10 cellular contexts compared by ENCODE assay signal in the genomic region with DNA sequence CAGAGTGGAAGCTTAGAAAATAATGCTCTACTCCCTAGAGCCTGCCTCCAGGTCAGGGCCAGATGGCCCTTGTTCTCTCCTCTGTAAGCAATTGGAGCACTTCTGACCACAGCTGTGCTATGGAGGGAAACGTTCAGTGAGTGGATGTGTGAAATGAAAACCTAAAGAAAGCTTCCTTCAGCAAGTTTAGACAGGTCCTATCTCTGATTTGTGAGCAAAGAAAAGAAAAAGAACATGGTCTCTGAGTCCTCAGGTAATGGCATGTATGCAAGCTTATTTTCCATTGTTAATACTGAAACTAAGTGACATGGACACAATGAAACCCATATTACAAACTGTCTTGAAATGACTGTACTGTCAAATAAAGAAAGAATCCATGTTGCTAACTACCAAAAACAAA.
DNase-seq lines count a peak whose midpoint lies in the region; ATAC-seq, FAIRE-seq and TF ChIP-seq lines count a peak whose summit lies in the region.
"Had no signal": no experiment of that assay in that cellular context is flagged by ENCODE, and none has a peak within 500 bp of the region (broad histone marks: within the 10 kb centered on the region; RNA-seq: fewer than 3 reads in every experiment).

No MANE protein-coding gene starts in this region.

- no peak overlapping the region for H3K4me2 ChIP-seq in KMS-11

- H3K9ac ChIP-seq in KMS-11, result no peak overlapping the region

- no peaks in the 10 kb centered on the region for H3K36me3 ChIP-seq in KMS-11 (ENCODE audit: insufficient read depth)
- H3K36me3 ChIP-seq: right lobe of liver, uterus had no signal

- no peak overlapping the region for H3K4me3 ChIP-seq in KMS-11 (IDR thresholded peaks at IDR 0.05; ENCODE audit: insufficient read depth, low read depth, low read length)
- H3K4me3 ChIP-seq: right lobe of liver, uterus had no signal

- TF ChIP-seq CTCF in KMS-11 (conservative IDR thresholded peaks at IDR 0.05; ENCODE audit: low read depth, low read length), result no peak

- no peaks in the 10 kb centered on the region for H3K79me2 ChIP-seq in KMS-11 (ENCODE audit: insufficient read depth, low read depth)

- H3K27me3 ChIP-seq in KMS-11 (ENCODE audit: insufficient read depth, low read depth), result no peaks in the 10 kb centered on the region
- H3K27me3 ChIP-seq: right lobe of liver, uterus had no signal

- no peaks in the 10 kb centered on the region for H3K4me1 ChIP-seq in KMS-11 (ENCODE audit: low read depth, poor library complexity, severe bottlenecking)
- H3K4me1 ChIP-seq: right lobe of liver, uterus had no signal

- H4K20me1 ChIP-seq in KMS-11 (ENCODE audit: insufficient read depth), result no peaks in the 10 kb centered on the region

- FAIRE-seq in GM12891 (lab: Jason Lieb, UNC), result no peak

- no peak for TF ChIP-seq POLR2A in GM12891 (IDR thresholded peaks at IDR 0.05; ENCODE audit: low read depth, low read length)

- ATAC-seq in GM19468 (IDR thresholded peaks at IDR 0.05; ENCODE audit: extremely low read depth, unreplicated experiment), result peak; percentile 69
- peak; percentile 97 for ATAC-seq in HG02884 (IDR thresholded peaks at IDR 0.05; ENCODE audit: unreplicated experiment)
- ATAC-seq: right lobe of liver had no signal

- peak overlapping the region; percentile 26; the same call in 1 of the 2 replicates for H3K27ac ChIP-seq in KMS-11
- H3K27ac ChIP-seq: right lobe of liver, uterus had no signal

- H2AFZ ChIP-seq in KMS-11 (ENCODE audit: low read depth), result no peak overlapping the region

- peak; percentile 10 for DNase-seq in GM12891 (ENCODE audit: insufficient read length, low spot score)
- DNase-seq in NCI-H146 treated with DMSO at 0.1 percent for 48 hours (lab: John Stamatoyannopoulos, UW; ENCODE audit: unreplicated experiment), result no peak
- no peak for DNase-seq in NCI-H510A (lab: John Stamatoyannopoulos, UW)
- DNase-seq in activated CD4-positive, alpha-beta T cell treated with anti-CD3 and anti-CD28 coated beads for 4 hours, result no peak
- no peak for DNase-seq in anterior cingulate cortex (lab: John Stamatoyannopoulos, UW)
- DNase-seq: right lobe of liver, uterus had no signal

TF ChIP-seq in GM12891, 5 proteins besides CTCF, POLR2A, EP300 and RAD21:
- peak; percentile 28 for TF ChIP-seq PAX5 (IDR thresholded peaks at IDR 0.05; ENCODE audit: insufficient read depth, low read length, severe bottlenecking)
- no peak for TF ChIP-seq SPI1 (IDR thresholded peaks at IDR 0.05; ENCODE audit: low read depth, low read length)
